ENCODE assay signal across 32 cellular contexts in genomic region chr7:150565239-150565638, GRCh38. TPM values are rescaled to one million over a fixed set of nuclear protein-coding genes. Genes with fewer than 3 reads are reported as not detected.
DNase-seq lines count a peak whose midpoint lies in the region; ATAC-seq and TF ChIP-seq lines count a peak whose summit lies in the region.
"Had no signal": no experiment of that assay in that cellular context is flagged by ENCODE, and none has a peak within 500 bp of the region (broad histone marks: within the 10 kb centered on the region; RNA-seq: fewer than 3 reads in every experiment).

No MANE protein-coding gene starts in this region.

- intact Hi-C loops in CD8-positive, alpha-beta T cell (cut with DNase I, micrococcal nuclease): loop anchor here (5.0 kb wide), 4 partner anchors 48 to 172 kb away; partner anchors contain the start of genes GIMAP2 (in 1 of the 2), GIMAP5 (in 1 of the 2) and GIMAP6 (in 1 of the 2)
- intact Hi-C loops in activated CD8-positive, alpha-beta T cell treated with anti-CD3 and anti-CD28 coated beads for 36 hours (cut with micrococcal nuclease): loop anchor here (5.0 kb wide), 5 partner anchors 48 to 192 kb away; partner anchors contain the start of genes GIMAP5 and GIMAP8
- intact Hi-C loops in ascending aorta (cut with DNase I): no loop called here

- no peaks in the 10 kb centered on the region for H3K27me3 Mint-ChIP-seq in activated T-cell treated with anti-CD3 and anti-CD28 coated beads, Interleukin-2, amount 50 U/mL, for 24 hours
- no peaks in the 10 kb centered on the region for H3K27me3 Mint-ChIP-seq in CD8-positive, alpha-beta T cell (ENCODE audit: low read depth)
- no peaks in the 10 kb centered on the region for H3K27me3 Mint-ChIP-seq in activated CD8-positive, alpha-beta T cell treated with anti-CD3 and anti-CD28 coated beads for 36 hours
- no peaks in the 10 kb centered on the region for H3K27me3 Mint-ChIP-seq in effector memory CD8-positive, alpha-beta T cell

- TF ChIP-seq CTCF in CD8-positive, alpha-beta T cell (IDR thresholded peaks at IDR 0.05): no peak
- TF ChIP-seq CTCF in activated CD8-positive, alpha-beta T cell treated with anti-CD3 and anti-CD28 coated beads for 36 hours (IDR thresholded peaks at IDR 0.05): no peak
- no peak for TF ChIP-seq CTCF in ascending aorta (IDR thresholded peaks at IDR 0.05)

- peaks cover 42% of the 10 kb centered on the region for H3K36me3 Mint-ChIP-seq in activated T-cell treated with anti-CD3 and anti-CD28 coated beads, Interleukin-2, amount 50 U/mL, for 24 hours (ENCODE audit: low read depth)
- peaks cover 45% of the 10 kb centered on the region for H3K36me3 Mint-ChIP-seq in CD8-positive, alpha-beta T cell
- peaks cover 44% of the 10 kb centered on the region for H3K36me3 Mint-ChIP-seq in activated CD8-positive, alpha-beta T cell treated with anti-CD3 and anti-CD28 coated beads for 36 hours (ENCODE audit: low read depth)
- peaks cover 20% of the 10 kb centered on the region for H3K36me3 Mint-ChIP-seq in effector memory CD8-positive, alpha-beta T cell (ENCODE audit: insufficient read depth)

- peaks cover 84% of the 10 kb centered on the region for H3K4me1 Mint-ChIP-seq in activated T-cell treated with anti-CD3 and anti-CD28 coated beads, Interleukin-2, amount 50 U/mL, for 24 hours (ENCODE audit: low read depth)
- H3K4me1 Mint-ChIP-seq in CD8-positive, alpha-beta T cell (ENCODE audit: low read depth): peaks cover 80% of the 10 kb centered on the region
- peaks cover 71% of the 10 kb centered on the region for H3K4me1 Mint-ChIP-seq in activated CD8-positive, alpha-beta T cell treated with anti-CD3 and anti-CD28 coated beads for 36 hours (ENCODE audit: low read depth)
- peaks cover 51 to 67% of the 10 kb centered on the region in 2 donors for H3K4me1 Mint-ChIP-seq in effector memory CD8-positive, alpha-beta T cell (ENCODE audit: low read depth in 2 of 2)
- H3K4me1 Mint-ChIP-seq: activated B cell treated with CpG ODN at 0.5 μM for 24 hours had no signal

- ATAC-seq in CD8-positive, alpha-beta T cell: no peak
- ATAC-seq in activated CD8-positive, alpha-beta T cell treated with anti-CD3 and anti-CD28 coated beads for 36 hours: no peak
- no peak for ATAC-seq in effector memory CD8-positive, alpha-beta T cell (replicated peaks)
- ATAC-seq: pancreas had no signal

- H3K27me3 ChIP-seq in CD8-positive, alpha-beta T cell (ENCODE audit: insufficient read depth, low read length): no peaks in the 10 kb centered on the region
- no peaks in the 10 kb centered on the region for H3K27me3 ChIP-seq in ascending aorta
- H3K27me3 ChIP-seq: cardiac muscle cell, pancreas, Peyer's patch, upper lobe of left lung had no signal

- H3K27ac Mint-ChIP-seq in activated T-cell treated with anti-CD3 and anti-CD28 coated beads, Interleukin-2, amount 50 U/mL, for 24 hours: peak overlapping the region; percentile 82
- H3K27ac Mint-ChIP-seq in CD8-positive, alpha-beta T cell: peak overlapping the region; percentile 95
- peak overlapping the region; percentile 87 for H3K27ac Mint-ChIP-seq in activated CD8-positive, alpha-beta T cell treated with anti-CD3 and anti-CD28 coated beads for 36 hours
- peak overlapping the region; percentile 32 to 88 for H3K27ac Mint-ChIP-seq in effector memory CD8-positive, alpha-beta T cell
- H3K27ac Mint-ChIP-seq: activated B cell treated with CpG ODN at 0.5 μM for 24 hours, nephron had no signal

- H3K4me3 Mint-ChIP-seq in activated T-cell treated with anti-CD3 and anti-CD28 coated beads, Interleukin-2, amount 50 U/mL, for 24 hours: peak overlapping the region; percentile 27
- H3K4me3 Mint-ChIP-seq in CD8-positive, alpha-beta T cell: peak overlapping the region; percentile 46
- peak overlapping the region; percentile 8 for H3K4me3 Mint-ChIP-seq in activated CD8-positive, alpha-beta T cell treated with anti-CD3 and anti-CD28 coated beads for 36 hours
- peak overlapping the region in 1 of 2 donors; percentile 94 for H3K4me3 Mint-ChIP-seq in effector memory CD8-positive, alpha-beta T cell
- H3K4me3 Mint-ChIP-seq: activated B cell treated with CpG ODN at 0.5 μM for 24 hours, nephron had no signal

- H3K4me3 ChIP-seq in CD8-positive, alpha-beta T cell (ENCODE audit: low read depth, low read length): peak overlapping the region; percentile 6
- H3K4me3 ChIP-seq in ascending aorta: no peak overlapping the region
- H3K4me3 ChIP-seq: cardiac muscle cell, coronary artery, pancreas, Peyer's patch, smooth muscle cell, upper lobe of left lung had no signal

- peaks cover 77% of the 10 kb centered on the region for H3K4me1 ChIP-seq in CD8-positive, alpha-beta T cell (ENCODE audit: insufficient read depth, low read length)
- H3K4me1 ChIP-seq in ascending aorta: no peaks in the 10 kb centered on the region
- H3K4me1 ChIP-seq: BE2C, pancreas, Peyer's patch had no signal

- peaks cover 19% of the 10 kb centered on the region for H3K9me3 Mint-ChIP-seq in activated T-cell treated with anti-CD3 and anti-CD28 coated beads, Interleukin-2, amount 50 U/mL, for 24 hours
- H3K9me3 Mint-ChIP-seq in CD8-positive, alpha-beta T cell: peaks cover 9% of the 10 kb centered on the region
- peaks cover 25% of the 10 kb centered on the region for H3K9me3 Mint-ChIP-seq in activated CD8-positive, alpha-beta T cell treated with anti-CD3 and anti-CD28 coated beads for 36 hours
- peaks cover 0 to 1% of the 10 kb centered on the region in 2 donors for H3K9me3 Mint-ChIP-seq in effector memory CD8-positive, alpha-beta T cell

- peaks cover 8% of the 10 kb centered on the region for H3K36me3 ChIP-seq in CD8-positive, alpha-beta T cell (ENCODE audit: insufficient read depth, low read length)
- H3K36me3 ChIP-seq in ascending aorta: no peaks in the 10 kb centered on the region
- H3K36me3 ChIP-seq: BE2C, cardiac muscle cell, pancreas, Peyer's patch had no signal

- CTCF ChIA-PET in CD8-positive, alpha-beta T cell (lab: Charles Lee): interaction anchor here (1.4 to 5.6 kb wide), 5 partner anchors 45 to 216 kb away, joined by 3 to 27 read pairs (median 16); partner anchors contain the start of gene GIMAP8
- CTCF ChIA-PET in activated CD8-positive, alpha-beta T cell treated with anti-CD3 and anti-CD28 coated beads for 36 hours (lab: Charles Lee): interaction anchor here (1.9 to 5.2 kb wide), 4 partner anchors 12 to 190 kb away, joined by 5 to 41 read pairs (median 14); partner anchors contain the start of gene GIMAP8

- no peak for DNase-seq in activated T-cell treated with anti-CD3 and anti-CD28 coated beads, Interleukin-2, amount 50 U/mL, for 24 hours
- DNase-seq in activated T-cell treated with anti-CD3 and anti-CD28 coated beads for 4 hours: no peak
- DNase-seq in CD8-positive, alpha-beta T cell: no peak
- DNase-seq in activated CD8-positive, alpha-beta T cell treated with anti-CD3 and anti-CD28 coated beads for 36 hours: no peak
- DNase-seq in effector memory CD8-positive, alpha-beta T cell: no peak
- DNase-seq in ascending aorta (ENCODE audit: low spot score in 2 of 2): no peak
- no peak for DNase-seq in NCI-H2227 (lab: John Stamatoyannopoulos, UW; ENCODE audit: unreplicated experiment)
- DNase-seq in NCI-H510A (lab: John Stamatoyannopoulos, UW): no peak
- DNase-seq: ACHN; activated B cell treated with CpG ODN at 0.5 μM for 24 hours; activated effector memory CD4-positive, alpha-beta T cell treated with Interleukin-2 at 50 U/mL for 16 hours; anterior cingulate cortex; BE2C; DMS79; effector memory CD4-positive, alpha-beta T cell; erythroblast; GDM1; midbrain; NCI-H1092; NCI-H187; pancreas; Peyer's patch; SHP77 treated with DMSO at 0.1 percent for 48 hours; stimulated activated CD4-positive, alpha-beta T cell treated with anti-CD3 and anti-CD28 coated beads, Interleukin-2, amount 100 ng/mL, for 24 hours; substantia nigra; upper lobe of left lung had no signal

- H3K9me3 ChIP-seq in CD8-positive, alpha-beta T cell (ENCODE audit: low read length): peaks cover 2% of the 10 kb centered on the region
- no peaks in the 10 kb centered on the region for H3K9me3 ChIP-seq in ascending aorta
- H3K9me3 ChIP-seq: BE2C had no signal

- POLR2A ChIA-PET in CD8-positive, alpha-beta T cell (lab: Charles Lee): interaction anchor here (1.5 to 14.1 kb wide), 6 partner anchors 41 to 180 kb away, joined by 3 to 300 read pairs (median 30); partner anchors contain the start of genes GIMAP1, GIMAP6, GIMAP7 and GIMAP8
- POLR2A ChIA-PET in activated CD8-positive, alpha-beta T cell treated with anti-CD3 and anti-CD28 coated beads for 36 hours (lab: Charles Lee): interaction anchor here (1.0 to 5.9 kb wide), 5 partner anchors 22 to 168 kb away, joined by 3 to 36 read pairs (median 6); partner anchors contain the start of genes GIMAP6 and GIMAP8

- peak overlapping the region; percentile 22 for H3K27ac ChIP-seq in CD8-positive, alpha-beta T cell (ENCODE audit: low read depth, low read length)
- no peak overlapping the region for H3K27ac ChIP-seq in ascending aorta
- H3K27ac ChIP-seq: cardiac muscle cell, coronary artery, HL-60, pancreas had no signal

RNA-seq across cellular contexts. Expression of gene GIMAP4, which starts 2.0 kb away (rescaled TPM):
- 10 to 100 TPM; 11.8 to 13.8 TPM for total RNA-seq in CD8-positive, alpha-beta T cell
- total RNA-seq in activated CD8-positive, alpha-beta T cell treated with anti-CD3 and anti-CD28 coated beads for 36 hours: 10 to 100 TPM; 88.3 to 97.8 TPM
- total RNA-seq in ascending aorta: 29.5 TPM
- total RNA-seq: smooth muscle cell had no signal

RNA-seq across cellular contexts. Expression of gene GIMAP7, which starts 50.6 kb away (rescaled TPM):
- 10 to 100 TPM; 21.2 to 29.7 TPM for total RNA-seq in CD8-positive, alpha-beta T cell
- 10 to 100 TPM; 29.0 to 29.5 TPM for total RNA-seq in activated CD8-positive, alpha-beta T cell treated with anti-CD3 and anti-CD28 coated beads for 36 hours
- total RNA-seq in ascending aorta: 9.4 TPM
- total RNA-seq: activated B cell treated with CpG ODN at 0.5 μM for 24 hours, cardiac muscle cell, kidney epithelial cell, smooth muscle cell had no signal
